In genomic region chrX:41381685-41382084, GRCh38 we compare ENCODE assay signal across 9 cellular contexts. TPM values are rescaled to one million over a fixed set of nuclear protein-coding genes. Genes with fewer than 3 reads are reported as not detected.
DNase-seq lines count a peak whose midpoint lies in the region; ATAC-seq and TF ChIP-seq lines count a peak whose summit lies in the region.
"Had no signal": no experiment of that assay in that cellular context is flagged by ENCODE, and none has a peak within 500 bp of the region (broad histone marks: within the 10 kb centered on the region; RNA-seq: fewer than 3 reads in every experiment).

No MANE protein-coding gene starts in this region.

- TF ChIP-seq CTCF in heart left ventricle (IDR thresholded peaks at IDR 0.05): no peak

- no peaks in the 10 kb centered on the region for H3K36me3 ChIP-seq in heart left ventricle

- H3K4me1 ChIP-seq in heart left ventricle: peaks cover 0 to 21% (median 0%) of the 10 kb centered on the region in 12 donors

- TF ChIP-seq POLR2A in heart left ventricle (IDR thresholded peaks at IDR 0.05): no peak

- H3K4me3 ChIP-seq in heart left ventricle: no peak overlapping the region

- DNase-seq in heart left ventricle (peak in 3 of 5 donors; percentile 7 to 56 (median 56)), Right ventricle myocardium inferior (ENCODE audit: missing footprints) (no peak), astrocyte of the hippocampus (ENCODE audit: low read depth, low spot score) (peak; percentile 49), kidney glomerular epithelial cell (lab: John Stamatoyannopoulos, UW) (peak; percentile 3), cortex of kidney (lab: John Stamatoyannopoulos, UW) (no peak)
- no peak for DNase-seq in activated CD4-positive, alpha-beta T cell treated with anti-CD3 and anti-CD28 coated beads, Interleukin-2, amount 50 U/mL, for 48 hours

- WGBS in heart left ventricle, 4 donors: 68 to 74% (median 72%) methylated on average over 5 of the region's 5 CpGs

- H3K27me3 ChIP-seq in heart left ventricle: peaks cover 0 to 5% (median 0%) of the 10 kb centered on the region in 9 donors

- ATAC-seq in heart left ventricle: peak in 3 of 4 donors; percentile 62 to 70 (median 67)
- ATAC-seq in Right ventricle myocardium inferior: no peak
- no peak for ATAC-seq in HG03469 (IDR thresholded peaks at IDR 0.05; ENCODE audit: unreplicated experiment)
- ATAC-seq in GM21528 (IDR thresholded peaks at IDR 0.05; ENCODE audit: low FRiP score, unreplicated experiment): no peak
- ATAC-seq: activated CD4-positive, CD25-positive, alpha-beta regulatory T cell treated with anti-CD3 and anti-CD28 coated beads, Interleukin-2, amount 50 U/mL, for 24 hours had no signal

- H3K9me3 ChIP-seq in heart left ventricle: no peaks in the 10 kb centered on the region

- H3K27ac ChIP-seq in heart left ventricle: peak overlapping the region in 1 of 12 donors; percentile 82

- intact Hi-C loops in heart left ventricle (cut with DNase I) (no loop called here), Right ventricle myocardium inferior (cut with DNase I) (no loop called here)

RNA-seq across cellular contexts. Expression of gene DDX3X, which starts 47.7 kb away (rescaled TPM):
- total RNA-seq in heart left ventricle (100 to 1,000 TPM; 128 to 272 (median 178) TPM), Right ventricle myocardium inferior (123 TPM)
- polyA plus RNA-seq in heart left ventricle: 10 to 100 TPM; 34.3 to 99.8 TPM

Comparison
In these comparisons a context has a peak if more than half of its experiments do, and no peak if none do; other contexts are left out.
1. ATAC-seq: peak in heart left ventricle (3 of 4); none in Right ventricle myocardium inferior (single experiment), HG03469 (single experiment) and GM21528 (single experiment).
2. DNase-seq: peak in heart left ventricle (3 of 5), astrocyte of the hippocampus (single experiment) and kidney glomerular epithelial cell (single experiment); none in Right ventricle myocardium inferior (single experiment), cortex of kidney (single experiment) and activated CD4-positive, alpha-beta T cell treated with anti-CD3 and anti-CD28 coated beads, Interleukin-2, amount 50 U/mL, for 48 hours (0 of 2).